Comparison of ENCODE assay signal across 9 cellular contexts in the genomic region with DNA sequence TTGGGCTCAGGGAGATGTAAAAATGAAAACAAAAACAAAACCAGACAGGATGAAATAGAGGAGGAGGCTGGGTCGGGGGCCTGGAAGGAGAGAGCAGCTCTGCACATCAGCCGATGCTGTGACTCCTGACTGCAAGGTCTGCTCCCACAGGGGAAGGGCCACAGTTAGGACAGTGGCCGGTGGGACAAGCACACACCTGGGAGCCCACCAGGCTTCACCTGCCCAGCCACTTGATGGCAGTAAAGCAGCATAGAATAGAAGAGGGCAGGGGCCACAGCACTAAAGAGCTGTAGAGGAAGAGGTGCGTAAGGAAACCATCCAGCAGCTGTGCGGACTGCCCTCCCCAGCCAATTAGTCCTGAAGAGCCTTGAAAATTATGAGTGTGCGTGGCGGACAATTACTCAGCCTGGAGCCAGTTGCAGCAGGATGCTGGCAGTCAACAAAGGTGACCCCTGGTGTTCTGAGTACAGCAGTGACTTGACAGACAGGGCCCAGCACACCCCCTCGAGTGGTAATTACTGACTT. TPM values are rescaled to one million over a fixed set of nuclear protein-coding genes. Genes with fewer than 3 reads are reported as not detected.
DNase-seq lines count a peak whose midpoint lies in the region; ATAC-seq and TF ChIP-seq lines count a peak whose summit lies in the region.
"Had no signal": no experiment of that assay in that cellular context is flagged by ENCODE, and none has a peak within 500 bp of the region (broad histone marks: within the 10 kb centered on the region; RNA-seq: fewer than 3 reads in every experiment).

No MANE protein-coding gene starts in this region.

- ATAC-seq in GM19324 (IDR thresholded peaks at IDR 0.05; ENCODE audit: low FRiP score, unreplicated experiment) (no peak), HG03378 (IDR thresholded peaks at IDR 0.05; ENCODE audit: unreplicated experiment) (no peak)

- H3K36me3 ChIP-seq in skeletal muscle tissue (ENCODE audit: control insufficient read depth in 3 of 3, insufficient read depth in 3 of 3, low read length in 3 of 3), result no peaks in the 10 kb centered on the region

- H3K4me1 ChIP-seq in skeletal muscle tissue (ENCODE audit: control insufficient read depth in 3 of 3, insufficient read depth in 3 of 3, low read length in 3 of 3), result peaks cover 32 to 49% (median 45%) of the 10 kb centered on the region in 3 donors

- DNase-seq in NCI-H82 (lab: John Stamatoyannopoulos, UW) (peak; percentile 29), NCI-H82 treated with DMSO at 0.1 percent for 48 hours (lab: John Stamatoyannopoulos, UW; ENCODE audit: unreplicated experiment) (no peak), NCI-H774 (lab: John Stamatoyannopoulos, UW) (peak; percentile 72), fibroblast of villous mesenchyme (ENCODE audit: low read depth) (peak; percentile 10), mucosa of gallbladder (ENCODE audit: low spot score) (no peak)

- H3K9ac ChIP-seq in skeletal muscle tissue (ENCODE audit: low read depth in 1 of 3, low read length in 3 of 3), result no peak overlapping the region

- peak overlapping the region; percentile 20 for H3K27ac ChIP-seq in skeletal muscle tissue (ENCODE audit: low read depth, low read length)

- no peak for TF ChIP-seq CTCF in fibroblast of villous mesenchyme (IDR thresholded peaks at IDR 0.05; ENCODE audit: insufficient read depth, low read depth, low read length)

- H3K9me3 ChIP-seq in skeletal muscle tissue (ENCODE audit: control insufficient read depth in 3 of 3, low read length in 3 of 3), result no peaks in the 10 kb centered on the region

- H3K4me3 ChIP-seq in fibroblast of villous mesenchyme (ENCODE audit: low read depth, low read length) (no peak overlapping the region), skeletal muscle tissue (ENCODE audit: low read length in 3 of 3) (no peak overlapping the region)

- no peaks in the 10 kb centered on the region for H3K27me3 ChIP-seq in skeletal muscle tissue (ENCODE audit: control insufficient read depth in 3 of 3, insufficient read depth in 3 of 3, low read length in 3 of 3)

RNA-seq across cellular contexts. Expression of a gene that starts 29.8 kb away (rescaled TPM):
- total RNA-seq in fibroblast of villous mesenchyme, result 2.6 and 6.0 TPM in 2 replicates
- total RNA-seq in skeletal muscle tissue, result 5.2 TPM
- 43.8 TPM for total RNA-seq in mucosa of gallbladder

RNA-seq across cellular contexts. Expression of a gene that starts 37.5 kb away (rescaled TPM):
- total RNA-seq in fibroblast of villous mesenchyme, result under 0.01 TPM in 1 of 2 replicates, not detected in the other
- total RNA-seq in skeletal muscle tissue, result 1.0 TPM
- total RNA-seq in mucosa of gallbladder, result 0.29 TPM

RNA-seq across cellular contexts. Expression of a gene that starts 51.3 kb away (rescaled TPM):
- total RNA-seq in fibroblast of villous mesenchyme, result not detected in 2 replicates
- total RNA-seq in skeletal muscle tissue, result not detected
- total RNA-seq in mucosa of gallbladder, result not detected
- total RNA-seq: NCI-H460 had no signal

RNA-seq across cellular contexts. Expression of a gene that starts 54.0 kb away (rescaled TPM):
- not detected in 2 replicates for total RNA-seq in fibroblast of villous mesenchyme
- not detected for total RNA-seq in skeletal muscle tissue
- total RNA-seq in mucosa of gallbladder, result 0.17 TPM
- total RNA-seq: NCI-H460 had no signal

Comparison
In these comparisons a context has a peak if more than half of its experiments do, and no peak if none do; other contexts are left out.
1. DNase-seq: peak in NCI-H82 (single experiment), NCI-H774 (single experiment) and fibroblast of villous mesenchyme (single experiment); none in NCI-H82 treated with DMSO at 0.1 percent for 48 hours (single experiment) and mucosa of gallbladder (single experiment).